ENCODE assay signal across 9 cellular contexts in genomic region chr1:156707486-156708244, GRCh38. TPM values are rescaled to one million over a fixed set of nuclear protein-coding genes. Genes with fewer than 3 reads are reported as not detected.
DNase-seq lines count a peak whose midpoint lies in the region; ATAC-seq and TF ChIP-seq lines count a peak whose summit lies in the region.
"Had no signal": no experiment of that assay in that cellular context is flagged by ENCODE, and none has a peak within 500 bp of the region (broad histone marks: within the 10 kb centered on the region; RNA-seq: fewer than 3 reads in every experiment).

No MANE protein-coding gene starts in this region.

- H3K4me2 ChIP-seq in GM23338: peak overlapping the region; percentile 92

- H3K36me3 ChIP-seq in GM23338 (ENCODE audit: insufficient read depth): no peaks in the 10 kb centered on the region
- no peaks in the 10 kb centered on the region for H3K36me3 ChIP-seq in left lung
- no peaks in the 10 kb centered on the region for H3K36me3 ChIP-seq in upper lobe of right lung

- peak overlapping the region; percentile 67 for H3K4me3 ChIP-seq in GM23338
- no peak overlapping the region for H3K4me3 ChIP-seq in left lung
- H3K4me3 ChIP-seq in upper lobe of right lung: no peak overlapping the region

- peaks cover 13% of the 10 kb centered on the region for H3K79me2 ChIP-seq in GM23338 (replicated peaks; ENCODE audit: insufficient read depth)

- peaks cover 33% of the 10 kb centered on the region for H3F3A ChIP-seq in GM23338 (replicated peaks; ENCODE audit: low read depth)

- peaks cover 72% of the 10 kb centered on the region for H3K4me1 Mint-ChIP-seq in GM23338
- peaks cover 95% of the 10 kb centered on the region for H3K4me1 Mint-ChIP-seq in osteocyte (ENCODE audit: unreplicated experiment)

- DNase-seq in GM23338 (ENCODE audit: low spot score) (peak; percentile 78), cerebellar cortex (ENCODE audit: low spot score) (peak; percentile 85), osteocyte (ENCODE audit: extremely low spot score, unreplicated experiment) (no peak), left lung (no peak), upper lobe of right lung (no peak), activated gamma-delta T cell treated with Interleukin-2 at 50 U/mL for 16 hours (no peak)
- DNase-seq: foreskin melanocyte had no signal

- H3K9me3 Mint-ChIP-seq in GM23338 (no peaks in the 10 kb centered on the region), osteocyte (ENCODE audit: unreplicated experiment) (no peaks in the 10 kb centered on the region)
- H3K9me3 Mint-ChIP-seq: activated naive CD4-positive, alpha-beta T cell treated with anti-CD3 and anti-CD28 coated beads, Interleukin-2, amount 50 U/mL, for 72 hours had no signal

- H3K27ac ChIP-seq in GM23338 (ENCODE audit: low read depth) (peak overlapping the region; percentile 98), left lung (peak overlapping the region in 1 of 2 donors; percentile 68), upper lobe of right lung (no peak overlapping the region)

- intact Hi-C loops in left lung (cut with DNase I): no loop called here
- intact Hi-C loops in upper lobe of right lung (cut with DNase I): no loop called here

- TF ChIP-seq CTCF in GM23338 (conservative IDR thresholded peaks at IDR 0.05; ENCODE audit: low read depth in 2 of 2): no peak
- no peak for TF ChIP-seq CTCF in osteocyte (IDR thresholded peaks at IDR 0.05)
- no peak for TF ChIP-seq CTCF in left lung (IDR thresholded peaks at IDR 0.05)
- TF ChIP-seq CTCF in upper lobe of right lung (IDR thresholded peaks at IDR 0.05): no peak

- peak overlapping the region; percentile 83 for H3K4me3 Mint-ChIP-seq in GM23338
- H3K4me3 Mint-ChIP-seq in osteocyte (ENCODE audit: unreplicated experiment): no peak overlapping the region

- H3K9me2 ChIP-seq in GM23338 (ENCODE audit: insufficient read depth): no peaks in the 10 kb centered on the region

- H2AFZ ChIP-seq in GM23338: no peak overlapping the region

- H3K4me1 ChIP-seq in GM23338 (ENCODE audit: insufficient read depth): peaks cover 76% of the 10 kb centered on the region
- peaks cover 19 to 28% of the 10 kb centered on the region in 2 donors for H3K4me1 ChIP-seq in left lung
- H3K4me1 ChIP-seq in upper lobe of right lung: peaks cover 27% of the 10 kb centered on the region

- peaks cover 28% of the 10 kb centered on the region for H3K27me3 Mint-ChIP-seq in GM23338 (ENCODE audit: insufficient read depth, low read depth, poor library complexity)
- H3K27me3 Mint-ChIP-seq in osteocyte (ENCODE audit: unreplicated experiment): no peaks in the 10 kb centered on the region

- H4K20me1 ChIP-seq in GM23338 (replicated peaks; ENCODE audit: insufficient read depth): no peaks in the 10 kb centered on the region; the same call in 1 of the 2 replicates

- ATAC-seq in GM23338 (peak; percentile 11), left lung (no peak), upper lobe of right lung (no peak)

- H3K27ac Mint-ChIP-seq in GM23338: peak overlapping the region; percentile 77
- peak overlapping the region; percentile 82 for H3K27ac Mint-ChIP-seq in osteocyte (ENCODE audit: unreplicated experiment)

- H3K36me3 Mint-ChIP-seq in GM23338 (ENCODE audit: low read depth) (peaks cover 5% of the 10 kb centered on the region; the same call in 2 of the 3 replicates), osteocyte (ENCODE audit: unreplicated experiment) (peaks cover 3% of the 10 kb centered on the region)
- H3K36me3 Mint-ChIP-seq: activated naive CD4-positive, alpha-beta T cell treated with anti-CD3 and anti-CD28 coated beads, Interleukin-2, amount 50 U/mL, for 72 hours had no signal

- no peaks in the 10 kb centered on the region for H3K9me3 ChIP-seq in left lung
- no peaks in the 10 kb centered on the region for H3K9me3 ChIP-seq in upper lobe of right lung

- H3K27me3 ChIP-seq in GM23338 (ENCODE audit: insufficient read depth) (peaks cover 30% of the 10 kb centered on the region), left lung (peaks cover 22 to 56% of the 10 kb centered on the region in 2 donors), upper lobe of right lung (peaks cover 32% of the 10 kb centered on the region)

TF ChIP-seq in GM23338, 12 proteins besides CTCF, POLR2A, EP300 and RAD21 (continues in another document):
- no peak for TF ChIP-seq ZNF331 (CRISPR knock-in tag; IDR thresholded peaks at IDR 0.05; ENCODE audit: low read depth)
- TF ChIP-seq POLR2AphosphoS5 (IDR thresholded peaks at IDR 0.05; ENCODE audit: low read depth): no peak; the same call in 1 of the 2 replicates
- TF ChIP-seq ETS1 (IDR thresholded peaks at IDR 0.05): peak; percentile 15; the same call in 1 of the 2 replicates

RNA-seq across cellular contexts. Expression of gene CRABP2, which starts 2.3 kb away (rescaled TPM):
- 35.1 and 45.9 TPM in 2 replicates for total RNA-seq in GM23338 (2014; rRNA removed; shearing (Covaris generic))
- polyA plus RNA-seq in GM23338 (2016; fragmentation: Nextera tagmentation; extraction: Ambion mirVana): 137 and 138 TPM in 2 replicates
- total RNA-seq in osteocyte: 144 and 146 TPM in 2 replicates
- total RNA-seq in left lung: 10 to 100 TPM in 1 of 2 donors, 1 to 10 TPM in 1; 2.7 to 23.3 TPM
- total RNA-seq in upper lobe of right lung: 1.4 TPM

RNA-seq across cellular contexts. Expression of gene METTL25B, which starts 20.6 kb away (rescaled TPM):
- total RNA-seq in GM23338 (2014; rRNA removed; shearing (Covaris generic)): 12.9 and 18.3 TPM in 2 replicates
- 18.1 and 21.1 TPM in 2 replicates for polyA plus RNA-seq in GM23338 (2016; fragmentation: Nextera tagmentation; extraction: Ambion mirVana)
- total RNA-seq in osteocyte (21.3 and 24.1 TPM in 2 replicates), left lung (10 to 100 TPM; 30.6 to 35.3 TPM), upper lobe of right lung (42.4 TPM)

RNA-seq across cellular contexts. Expression of gene ISG20L2, which starts 20.9 kb away (rescaled TPM):
- total RNA-seq in GM23338 (2014; rRNA removed; shearing (Covaris generic)): 34.9 and 50.9 TPM in 2 replicates
- polyA plus RNA-seq in GM23338 (2016; fragmentation: Nextera tagmentation; extraction: Ambion mirVana): 22.2 and 23.1 TPM in 2 replicates
- total RNA-seq in osteocyte (33.0 and 37.7 TPM in 2 replicates), left lung (10 to 100 TPM; 18.3 to 30.8 TPM), upper lobe of right lung (28.3 TPM)

RNA-seq across cellular contexts. Expression of gene NES, which starts 30.5 kb away (rescaled TPM):
- total RNA-seq in GM23338 (2014; rRNA removed; shearing (Covaris generic)): 85.3 and 95.9 TPM in 2 replicates
- polyA plus RNA-seq in GM23338 (2016; fragmentation: Nextera tagmentation; extraction: Ambion mirVana): 25.0 and 27.5 TPM in 2 replicates
- 24.2 and 26.5 TPM in 2 replicates for total RNA-seq in osteocyte
- 10 to 100 TPM; 56.9 to 58.5 TPM for total RNA-seq in left lung
- 54.7 TPM for total RNA-seq in upper lobe of right lung
- total RNA-seq: activated naive CD4-positive, alpha-beta T cell treated with anti-CD3 and anti-CD28 coated beads, Interleukin-2, amount 50 U/mL, for 72 hours; T-helper 2 cell treated with Interferon-gamma antibody and Interleukin-4, amounts not matched to agents 100 ng/mL and 5 ng/mL, for 36 hours had no signal

RNA-seq across cellular contexts. Expression of gene MRPL24, which starts 33.2 kb away (rescaled TPM):
- total RNA-seq in GM23338 (2014; rRNA removed; shearing (Covaris generic)): 18.8 and 23.8 TPM in 2 replicates
- polyA plus RNA-seq in GM23338 (2016; fragmentation: Nextera tagmentation; extraction: Ambion mirVana): 45.7 and 52.4 TPM in 2 replicates
- total RNA-seq in osteocyte (52.6 and 55.8 TPM in 2 replicates), left lung (10 to 100 TPM; 42.8 to 62.2 TPM), upper lobe of right lung (41.8 TPM)

Comparison
In these comparisons a context has a peak if more than half of its experiments do, and no peak if none do; other contexts are left out.
1. DNase-seq: peak in GM23338 (single experiment) and cerebellar cortex (single experiment); none in osteocyte (single experiment), left lung (0 of 2), upper lobe of right lung (single experiment) and activated gamma-delta T cell treated with Interleukin-2 at 50 U/mL for 16 hours (single experiment).